Comparison of ENCODE assay signal across 9 cellular contexts in genomic region chr22:31628969-31629723, GRCh38. TPM values are rescaled to one million over a fixed set of nuclear protein-coding genes. Genes with fewer than 3 reads are reported as not detected.
DNase-seq lines count a peak whose midpoint lies in the region; ATAC-seq and TF ChIP-seq lines count a peak whose summit lies in the region.
"Had no signal": no experiment of that assay in that cellular context is flagged by ENCODE, and none has a peak within 500 bp of the region (broad histone marks: within the 10 kb centered on the region; RNA-seq: fewer than 3 reads in every experiment).

No MANE protein-coding gene starts in this region.

- H3K9me3 ChIP-seq in stomach: no peaks in the 10 kb centered on the region

- no peaks in the 10 kb centered on the region for H3K27me3 ChIP-seq in stomach

- 73 to 80% (median 76%) methylated on average over 17 of the region's 17 CpGs for WGBS in stomach, 5 donors

- intact Hi-C loops in stomach (cut with DNase I; ENCODE audit: low total_unique reads): no loop called here

- TF ChIP-seq CTCF in fibroblast of the aortic adventitia (IDR thresholded peaks at IDR 0.05; ENCODE audit: insufficient read depth, low read length) (no peak), stomach (IDR thresholded peaks at IDR 0.05) (no peak), GM20000 (IDR thresholded peaks at IDR 0.05; ENCODE audit: extremely low read depth, missing control alignments) (no peak)

- no peak for ATAC-seq in HG03565 (IDR thresholded peaks at IDR 0.05; ENCODE audit: unreplicated experiment)

- H3K36me3 ChIP-seq in stomach: peaks cover 0 to 18% (median under 1%) of the 10 kb centered on the region in 4 donors

- TF ChIP-seq EP300 in stomach (IDR thresholded peaks at IDR 0.05): no peak

- DNase-seq in activated CD8-positive, alpha-beta memory T cell treated with anti-CD3 and anti-CD28 coated beads for 24 hours: peak; percentile 57
- DNase-seq in activated CD8-positive, alpha-beta memory T cell treated with anti-CD3 and anti-CD28 coated beads, Interleukin-2, amount 50 U/mL, for 48 hours: no peak
- peak; percentile 23 for DNase-seq in activated CD4-positive, alpha-beta T cell treated with anti-CD3 and anti-CD28 coated beads, Interleukin-2, amount 50 U/mL, for 1 hour
- DNase-seq in fibroblast of the aortic adventitia (ENCODE audit: low read depth): no peak
- no peak for DNase-seq in stomach
- no peak for DNase-seq in GM20000 (ENCODE audit: low spot score)
- DNase-seq in hepatic stellate cell (ENCODE audit: low spot score): no peak
- DNase-seq: RPMI8226 had no signal

- H3K4me3 ChIP-seq in fibroblast of the aortic adventitia (ENCODE audit: low read depth, low read length) (peak overlapping the region; percentile 79), stomach (peak overlapping the region in 2 of 4 donors; percentile 66 to 78)

- H3K27ac ChIP-seq in stomach: peak overlapping the region in 3 of 5 donors; percentile 91 to 93 (median 91)

- no peak for TF ChIP-seq POLR2A in stomach (IDR thresholded peaks at IDR 0.05)

- peaks cover 50 to 86% (median 72%) of the 10 kb centered on the region in 4 donors for H3K4me1 ChIP-seq in stomach

RNA-seq across cellular contexts. Expression of gene PISD, which starts 32.9 kb away (rescaled TPM):
- total RNA-seq in fibroblast of the aortic adventitia (ENCODE audit: low replicate concordance) (21.3 and 25.5 TPM in 2 replicates), stomach (10 to 100 TPM; 10.3 to 99.8 (median 56.2) TPM)
- polyA plus RNA-seq in stomach: 10 to 100 TPM; 13.9 to 27.4 (median 16.8) TPM

Comparison
In these comparisons a context has a peak if more than half of its experiments do, and no peak if none do; other contexts are left out.
1. DNase-seq: peak in activated CD8-positive, alpha-beta memory T cell treated with anti-CD3 and anti-CD28 coated beads for 24 hours (single experiment) and activated CD4-positive, alpha-beta T cell treated with anti-CD3 and anti-CD28 coated beads, Interleukin-2, amount 50 U/mL, for 1 hour (single experiment); none in activated CD8-positive, alpha-beta memory T cell treated with anti-CD3 and anti-CD28 coated beads, Interleukin-2, amount 50 U/mL, for 48 hours (single experiment), fibroblast of the aortic adventitia (single experiment), stomach (single experiment), GM20000 (single experiment) and hepatic stellate cell (single experiment).